ENCODE assay signal across 9 cellular contexts in the genomic region with DNA sequence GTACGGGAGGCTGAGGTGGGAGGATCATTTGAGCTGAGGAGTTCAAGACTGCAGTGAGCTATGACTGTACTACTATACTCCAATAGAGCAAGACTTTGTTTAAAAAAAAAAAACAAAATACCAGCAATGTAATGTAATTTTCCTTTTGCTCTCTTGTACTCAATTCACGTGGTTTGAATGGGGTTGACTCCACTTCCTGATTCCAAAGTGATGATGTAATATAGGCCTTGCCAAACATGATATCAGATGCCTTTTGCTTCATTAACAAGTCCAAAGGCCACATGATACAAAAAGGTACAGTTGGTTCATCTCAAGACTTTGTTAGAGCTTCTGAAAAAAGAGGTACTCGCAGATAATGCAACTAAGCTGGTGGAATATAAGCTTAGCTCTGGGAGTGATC.
A peak's percentile ranks its signal among the peaks of the same experiment; 100 is the strongest.
DNase-seq lines count a peak whose midpoint lies in the region; ATAC-seq lines count a peak whose summit lies in the region.
"Had no signal": no experiment of that assay in that cellular context is flagged by ENCODE, and none has a peak within 500 bp of the region (broad histone marks: within the 10 kb centered on the region; RNA-seq: fewer than 3 reads in every experiment).

No MANE protein-coding gene starts in this region.

- peaks cover 37% of the 10 kb centered on the region for H3K36me3 Mint-ChIP-seq in activated naive CD8-positive, alpha-beta T cell treated with anti-CD3 and anti-CD28 coated beads, Interleukin-2, amount 50 U/mL, for 24 hours (ENCODE audit: low read depth)
- peaks cover 2% of the 10 kb centered on the region for H3K36me3 Mint-ChIP-seq in T-helper 17 cell (ENCODE audit: low read depth)
- peaks cover 39% of the 10 kb centered on the region for H3K36me3 Mint-ChIP-seq in stimulated activated memory B cell treated with anti-CD40 and anti-IgM and Interleukin-4, amounts not matched to agents 10 μg/mL and 1 μg/mL and 100 μg/mL, for 72 hours

- H3K4me1 Mint-ChIP-seq in activated naive CD8-positive, alpha-beta T cell treated with anti-CD3 and anti-CD28 coated beads, Interleukin-2, amount 50 U/mL, for 24 hours = peaks cover 81% of the 10 kb centered on the region
- peaks cover 15% of the 10 kb centered on the region for H3K4me1 Mint-ChIP-seq in T-helper 17 cell
- H3K4me1 Mint-ChIP-seq in stimulated activated memory B cell treated with anti-CD40 and anti-IgM and Interleukin-4, amounts not matched to agents 10 μg/mL and 1 μg/mL and 100 μg/mL, for 72 hours = peaks cover 7% of the 10 kb centered on the region

- DNase-seq in EL = peak; percentile 72
- peak; percentile 2 for DNase-seq in HuH-7.5 (ENCODE audit: low spot score)
- no peak for DNase-seq in activated naive CD8-positive, alpha-beta T cell treated with anti-CD3 and anti-CD28 coated beads, Interleukin-2, amount 50 U/mL, for 24 hours
- DNase-seq in left colon = no peak
- DNase-seq in T-helper 17 cell = no peak
- DNase-seq: upper lobe of left lung had no signal

- intact Hi-C loops in left colon (cut with DNase I, micrococcal nuclease) = no loop called here

- no peak for ATAC-seq in activated naive CD8-positive, alpha-beta T cell treated with anti-CD3 and anti-CD28 coated beads, Interleukin-2, amount 50 U/mL, for 24 hours
- ATAC-seq in left colon = peak; percentile 78
- no peak for ATAC-seq in T-helper 17 cell
- ATAC-seq in stimulated activated memory B cell treated with anti-CD40 and anti-IgM and Interleukin-4, amounts not matched to agents 10 μg/mL and 1 μg/mL and 100 μg/mL, for 72 hours = no peak
- no peak for ATAC-seq in HG02840 (IDR thresholded peaks at IDR 0.05; ENCODE audit: low FRiP score, unreplicated experiment)
- ATAC-seq in GM21786 (IDR thresholded peaks at IDR 0.05; ENCODE audit: unreplicated experiment) = no peak

- H3K27ac Mint-ChIP-seq in activated naive CD8-positive, alpha-beta T cell treated with anti-CD3 and anti-CD28 coated beads, Interleukin-2, amount 50 U/mL, for 24 hours = peak overlapping the region; percentile 76
- no peak overlapping the region for H3K27ac Mint-ChIP-seq in T-helper 17 cell
- H3K27ac Mint-ChIP-seq in stimulated activated memory B cell treated with anti-CD40 and anti-IgM and Interleukin-4, amounts not matched to agents 10 μg/mL and 1 μg/mL and 100 μg/mL, for 72 hours = no peak overlapping the region

- H3K9me3 ChIP-seq in T-helper 17 cell (ENCODE audit: control insufficient read depth, low read length, poor library complexity, severe bottlenecking) = no peaks in the 10 kb centered on the region
- H3K9me3 ChIP-seq: upper lobe of left lung had no signal

- no peak overlapping the region for H3K4me3 Mint-ChIP-seq in activated naive CD8-positive, alpha-beta T cell treated with anti-CD3 and anti-CD28 coated beads, Interleukin-2, amount 50 U/mL, for 24 hours
- no peak overlapping the region for H3K4me3 Mint-ChIP-seq in T-helper 17 cell
- H3K4me3 Mint-ChIP-seq in stimulated activated memory B cell treated with anti-CD40 and anti-IgM and Interleukin-4, amounts not matched to agents 10 μg/mL and 1 μg/mL and 100 μg/mL, for 72 hours = no peak overlapping the region

- no peaks in the 10 kb centered on the region for H3K9me3 Mint-ChIP-seq in activated naive CD8-positive, alpha-beta T cell treated with anti-CD3 and anti-CD28 coated beads, Interleukin-2, amount 50 U/mL, for 24 hours
- H3K9me3 Mint-ChIP-seq in stimulated activated memory B cell treated with anti-CD40 and anti-IgM and Interleukin-4, amounts not matched to agents 10 μg/mL and 1 μg/mL and 100 μg/mL, for 72 hours = peaks cover 3% of the 10 kb centered on the region

- no peaks in the 10 kb centered on the region for H3K27me3 Mint-ChIP-seq in activated naive CD8-positive, alpha-beta T cell treated with anti-CD3 and anti-CD28 coated beads, Interleukin-2, amount 50 U/mL, for 24 hours
- no peaks in the 10 kb centered on the region for H3K27me3 Mint-ChIP-seq in T-helper 17 cell
- no peaks in the 10 kb centered on the region for H3K27me3 Mint-ChIP-seq in stimulated activated memory B cell treated with anti-CD40 and anti-IgM and Interleukin-4, amounts not matched to agents 10 μg/mL and 1 μg/mL and 100 μg/mL, for 72 hours

Comparison
In these comparisons a context has a peak if more than half of its experiments do, and no peak if none do; other contexts are left out.
1. DNase-seq: peak in EL (single experiment) and HuH-7.5 (single experiment); none in activated naive CD8-positive, alpha-beta T cell treated with anti-CD3 and anti-CD28 coated beads, Interleukin-2, amount 50 U/mL, for 24 hours (single experiment), left colon (0 of 2) and T-helper 17 cell (0 of 3).